ENCODE assay signal across 14 cellular contexts in genomic region chr18:7459851-7460774, GRCh38.
DNase-seq lines count a peak whose midpoint lies in the region; ATAC-seq and TF ChIP-seq lines count a peak whose summit lies in the region.
"Had no signal": no experiment of that assay in that cellular context is flagged by ENCODE, and none has a peak within 500 bp of the region (broad histone marks: within the 10 kb centered on the region; RNA-seq: fewer than 3 reads in every experiment).

No MANE protein-coding gene starts in this region.

- CTCF ChIA-PET in MCF 10A (lab: Yijun Ruan, JAX): interaction anchor here (0.6 to 2.1 kb wide), 5 partner anchors 9 to 187 kb away, joined by 3 to 8 read pairs (median 4); partner anchors contain the start of gene PTPRM
- CTCF ChIA-PET in activated CD4-positive, alpha-beta T cell treated with anti-CD3 and anti-CD28 coated beads, Interleukin-2, amount 10 ng/mL, durations not matched to agents 7 days and 5 days (lab: Charles Lee): interaction anchor here (0.6 kb wide), 1 partner anchor 20 kb away, joined by 3 read pairs; no protein-coding TSS in a partner anchor

- no peaks in the 10 kb centered on the region for H3K27me3 ChIP-seq in breast epithelium
- no peaks in the 10 kb centered on the region for H3K27me3 ChIP-seq in heart right ventricle
- H3K27me3 ChIP-seq in ovary: no peaks in the 10 kb centered on the region
- no peaks in the 10 kb centered on the region for H3K27me3 ChIP-seq in aorta (ENCODE audit: control insufficient read depth in 1 of 2, insufficient read depth in 2 of 2, low read length in 1 of 2)

- H3K9me3 ChIP-seq in breast epithelium (no peaks in the 10 kb centered on the region), heart right ventricle (no peaks in the 10 kb centered on the region), ovary (no peaks in the 10 kb centered on the region), aorta (ENCODE audit: control insufficient read depth, low read length) (no peaks in the 10 kb centered on the region)
- H3K9me3 ChIP-seq: A549 had no signal

- no peak for TF ChIP-seq CTCF in breast epithelium (IDR thresholded peaks at IDR 0.05)
- TF ChIP-seq CTCF in MCF 10A (IDR thresholded peaks at IDR 0.05; ENCODE audit: unreplicated experiment): no peak
- no peak for TF ChIP-seq CTCF in heart right ventricle (IDR thresholded peaks at IDR 0.05)
- TF ChIP-seq CTCF in ovary (IDR thresholded peaks at IDR 0.05): no peak
- no peak for TF ChIP-seq CTCF in chondrocyte (IDR thresholded peaks at IDR 0.05)

- H3K4me3 Mint-ChIP-seq in MCF 10A (ENCODE audit: unreplicated experiment) (no peak overlapping the region), chondrocyte (ENCODE audit: unreplicated experiment) (no peak overlapping the region)
- no peak overlapping the region for H3K4me3 Mint-ChIP-seq in activated CD4-positive, alpha-beta T cell treated with anti-CD3 and anti-CD28 coated beads, Interleukin-2, amount 10 ng/mL, durations not matched to agents 7 days and 5 days
- H3K4me3 Mint-ChIP-seq: activated T-cell treated with anti-CD3 and anti-CD28 coated beads, Interleukin-2, amount 50 U/mL, for 4 hours; T-helper 2 cell treated with Interferon-gamma antibody and Interleukin-4, amounts not matched to agents 5 μg/mL and 100 μg/mL, for 36 hours had no signal

- H3K4me1 Mint-ChIP-seq in MCF 10A (ENCODE audit: insufficient read depth, unreplicated experiment) (no peaks in the 10 kb centered on the region), chondrocyte (ENCODE audit: low read depth) (no peaks in the 10 kb centered on the region)
- H3K4me1 Mint-ChIP-seq in activated CD4-positive, alpha-beta T cell treated with anti-CD3 and anti-CD28 coated beads, Interleukin-2, amount 10 ng/mL, durations not matched to agents 7 days and 5 days: no peaks in the 10 kb centered on the region

- no TSS peak for BruUV-seq in MCF 10A (replicated peaks; lab: Mats Ljungman, UMichigan)

- H3K36me3 Mint-ChIP-seq in MCF 10A (ENCODE audit: insufficient read depth, unreplicated experiment) (no peaks in the 10 kb centered on the region), chondrocyte (ENCODE audit: low read depth) (peaks cover 2% of the 10 kb centered on the region)
- no peaks in the 10 kb centered on the region for H3K36me3 Mint-ChIP-seq in activated CD4-positive, alpha-beta T cell treated with anti-CD3 and anti-CD28 coated beads, Interleukin-2, amount 10 ng/mL, durations not matched to agents 7 days and 5 days (ENCODE audit: low read depth)

- H3K9me3 Mint-ChIP-seq in MCF 10A (ENCODE audit: unreplicated experiment): no peaks in the 10 kb centered on the region
- no peaks in the 10 kb centered on the region for H3K9me3 Mint-ChIP-seq in chondrocyte (ENCODE audit: low read depth)
- no peaks in the 10 kb centered on the region for H3K9me3 Mint-ChIP-seq in activated CD4-positive, alpha-beta T cell treated with anti-CD3 and anti-CD28 coated beads, Interleukin-2, amount 10 ng/mL, durations not matched to agents 7 days and 5 days
- H3K9me3 Mint-ChIP-seq: activated T-cell treated with anti-CD3 and anti-CD28 coated beads, Interleukin-2, amount 50 U/mL, for 4 hours; T-helper 2 cell treated with Interferon-gamma antibody and Interleukin-4, amounts not matched to agents 5 μg/mL and 100 μg/mL, for 36 hours had no signal

- no peaks in the 10 kb centered on the region for H3K4me1 ChIP-seq in breast epithelium
- H3K4me1 ChIP-seq in heart right ventricle: peaks cover 0 to 44% (median 18%) of the 10 kb centered on the region in 9 donors
- H3K4me1 ChIP-seq in ovary (ENCODE audit: insufficient read depth): peaks cover 4% of the 10 kb centered on the region
- H3K4me1 ChIP-seq in aorta (ENCODE audit: control insufficient read depth in 1 of 2, insufficient read depth in 2 of 2, low read length in 2 of 2): peaks cover 0 to 8% of the 10 kb centered on the region in 2 donors
- H3K4me1 ChIP-seq: A549 had no signal

- H3K36me3 ChIP-seq in breast epithelium (no peaks in the 10 kb centered on the region), heart right ventricle (no peaks in the 10 kb centered on the region), ovary (no peaks in the 10 kb centered on the region), aorta (ENCODE audit: control insufficient read depth in 1 of 2, insufficient read depth in 2 of 2, low read length in 1 of 2) (no peaks in the 10 kb centered on the region)

- ATAC-seq in heart right ventricle: peak in 7 of 8 donors; percentile 5 to 91 (median 40)
- ATAC-seq in aorta (ENCODE audit: low FRiP score): peak; percentile 30
- ATAC-seq: A549; activated T-cell treated with anti-CD3 and anti-CD28 coated beads, Interleukin-2, amount 50 U/mL, for 4 hours had no signal

- no peak for TF ChIP-seq EP300 in ovary (IDR thresholded peaks at IDR 0.05)

- H3K27ac Mint-ChIP-seq in MCF 10A (ENCODE audit: low read depth, unreplicated experiment) (no peak overlapping the region), chondrocyte (ENCODE audit: unreplicated experiment) (no peak overlapping the region)
- H3K27ac Mint-ChIP-seq in activated CD4-positive, alpha-beta T cell treated with anti-CD3 and anti-CD28 coated beads, Interleukin-2, amount 10 ng/mL, durations not matched to agents 7 days and 5 days: no peak overlapping the region
- H3K27ac Mint-ChIP-seq: T-helper 2 cell treated with Interferon-gamma antibody and Interleukin-4, amounts not matched to agents 5 μg/mL and 100 μg/mL, for 36 hours had no signal

- POLR2A ChIA-PET in MCF 10A (lab: Yijun Ruan, JAX): no interaction called here
- POLR2A ChIA-PET in activated CD4-positive, alpha-beta T cell treated with anti-CD3 and anti-CD28 coated beads, Interleukin-2, amount 10 ng/mL, durations not matched to agents 7 days and 5 days (lab: Charles Lee): no interaction called here

- WGBS in heart right ventricle, 2 donors: 49 to 56% methylated on average over 25 of the region's 25 CpGs
- WGBS in ovary, 3 donors: 35 to 42% (median 40%) methylated on average over 25 of the region's 25 CpGs
- 29 to 36% methylated on average over 25 of the region's 25 CpGs for WGBS in aorta, 2 donors

- peak overlapping the region; percentile 41 to 66 for H3K27ac ChIP-seq in breast epithelium
- peak overlapping the region; percentile 1 to 81 (median 44) for H3K27ac ChIP-seq in heart right ventricle
- peak overlapping the region; percentile 21 to 32 for H3K27ac ChIP-seq in ovary
- H3K27ac ChIP-seq in aorta (ENCODE audit: low read depth in 1 of 2, low read length in 2 of 2): no peak overlapping the region
- H3K27ac ChIP-seq: A549, KMS-11 had no signal

- DNase-seq in breast epithelium (ENCODE audit: low spot score in 2 of 2) (no peak), MCF 10A (ENCODE audit: unreplicated experiment) (no peak), heart right ventricle (peak in 1 of 2 donors; percentile 50), ovary (peak in 3 of 5 donors; percentile 16 to 64 (median 20)), aorta (no peak), chondrocyte (ENCODE audit: low spot score) (no peak)
- DNase-seq in activated CD4-positive, alpha-beta T cell treated with anti-CD3 and anti-CD28 coated beads, Interleukin-2, amount 10 ng/mL, durations not matched to agents 7 days and 5 days: no peak
- DNase-seq in NK-92 treated with Interleukin-12 subunit alpha and Interleukin-12 subunit beta, amount 100 ng/mL, for 24 hours (lab: John Stamatoyannopoulos, UW): no peak
- DNase-seq: activated T-cell treated with anti-CD3 and anti-CD28 coated beads, Interleukin-2, amount 50 U/mL, for 4 hours; GF-D8; NCI-H526 had no signal

- H3K4me3 ChIP-seq in breast epithelium (peak overlapping the region; percentile 3 to 54 (median 27)), heart right ventricle (peak overlapping the region in 8 of 10 donors; percentile 7 to 33 (median 16)), ovary (peak overlapping the region; percentile 15), aorta (ENCODE audit: low read length in 2 of 2) (peak overlapping the region; percentile 27 to 41)
- H3K4me3 ChIP-seq: A549 had no signal

- intact Hi-C loops in breast epithelium (cut with DNase I; ENCODE audit: low total_unique reads): loop anchor here (5.0 kb wide), 1 partner anchor 393 kb away; no protein-coding TSS in a partner anchor
- intact Hi-C loops in MCF 10A (cut with micrococcal nuclease): loop anchor here (10.0 kb wide), 1 partner anchor 105 kb away; the partner anchor contains the start of gene PTPRM
- intact Hi-C loops in heart right ventricle (cut with DNase I): loop anchor here in 6 of 10 donors (5.0 to 10.0 kb wide), 3 partner anchors 105 to 185 kb away; partner anchors contain the start of gene PTPRM (in 3 of the 6)
- intact Hi-C loops in ovary (cut with DNase I): no loop called here
- intact Hi-C loops in aorta (cut with DNase I): no loop called here

- TF ChIP-seq POLR2A in breast epithelium (IDR thresholded peaks at IDR 0.05) (no peak), ovary (IDR thresholded peaks at IDR 0.05) (no peak)

- no peaks in the 10 kb centered on the region for H3K27me3 Mint-ChIP-seq in MCF 10A (ENCODE audit: insufficient read depth, unreplicated experiment)
- H3K27me3 Mint-ChIP-seq in chondrocyte (ENCODE audit: low read depth): peaks cover 11% of the 10 kb centered on the region
- H3K27me3 Mint-ChIP-seq in activated CD4-positive, alpha-beta T cell treated with anti-CD3 and anti-CD28 coated beads, Interleukin-2, amount 10 ng/mL, durations not matched to agents 7 days and 5 days: no peaks in the 10 kb centered on the region

Comparison
In these comparisons a context has a peak if more than half of its experiments do, and no peak if none do; other contexts are left out.
1. DNase-seq: peak in ovary (3 of 5); none in breast epithelium (0 of 2), MCF 10A (single experiment), aorta (0 of 2), chondrocyte (single experiment), activated CD4-positive, alpha-beta T cell treated with anti-CD3 and anti-CD28 coated beads, Interleukin-2, amount 10 ng/mL, durations not matched to agents 7 days and 5 days (single experiment) and NK-92 treated with Interleukin-12 subunit alpha and Interleukin-12 subunit beta, amount 100 ng/mL, for 24 hours (single experiment).
2. H3K27ac ChIP-seq: peak in breast epithelium (2 of 2), heart right ventricle (10 of 10) and ovary (2 of 2); none in aorta (0 of 2).
3. intact Hi-C loops: an anchor here in breast epithelium (5.0 kb wide), MCF 10A (10.0 kb wide) and heart right ventricle (5.0 to 10.0 kb wide); none called in ovary and aorta.
4. Peak in every context shown above with its lines, with median percentiles within 50 percentile points of each other: H3K4me3 ChIP-seq.